In the genomic region with DNA sequence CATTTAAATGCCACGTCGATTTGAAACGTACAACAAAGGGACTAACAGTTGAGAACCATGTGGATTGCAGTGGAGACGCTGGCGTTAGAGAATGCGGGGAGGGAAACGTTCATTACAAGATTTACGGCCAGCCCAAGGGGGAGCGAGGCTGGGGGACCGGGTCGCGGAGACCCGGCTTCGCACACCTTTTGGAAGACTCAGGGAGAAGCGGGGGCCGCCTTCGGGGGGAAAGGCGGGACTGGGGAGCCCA, we compare ENCODE assay signal across 8 cellular contexts. TPM values are rescaled to one million over a fixed set of nuclear protein-coding genes. Genes with fewer than 3 reads are reported as not detected.
A peak's percentile ranks its signal among the peaks of the same experiment; 100 is the strongest.
DNase-seq lines count a peak whose midpoint lies in the region; ATAC-seq, FAIRE-seq and TF ChIP-seq lines count a peak whose summit lies in the region.

No MANE protein-coding gene starts in this region.

- H3K27me3 Mint-ChIP-seq in stimulated activated naive B cell treated with anti-CD40 and anti-IgM and Interleukin-4, amounts not matched to agents 10 μg/mL and 1 μg/mL and 100 μg/mL, for 72 hours = no peaks in the 10 kb centered on the region

- H3K4me3 Mint-ChIP-seq in stimulated activated naive B cell treated with anti-CD40 and anti-IgM and Interleukin-4, amounts not matched to agents 10 μg/mL and 1 μg/mL and 100 μg/mL, for 72 hours = peak overlapping the region; percentile 88 to 91

- DNase-seq in stimulated activated CD4-positive, alpha-beta T cell treated with anti-CD3 and anti-CD28 coated beads, Interleukin-12 subunit alpha, Interleukin-12 subunit beta, amount 100 ng/mL, for 4 hours = peak; percentile 50
- no peak for DNase-seq in stimulated activated CD4-positive, alpha-beta T cell treated with anti-CD3 and anti-CD28 coated beads, Interleukin-4, amount 100 ng/mL, for 1 hour
- DNase-seq in foreskin keratinocyte = no peak
- no peak for DNase-seq in stimulated activated naive B cell treated with anti-CD40 and anti-IgM and Interleukin-4, amounts not matched to agents 10 μg/mL and 1 μg/mL and 100 μg/mL, for 72 hours
- DNase-seq in D721Med (ENCODE audit: insufficient read length, low spot score) = no peak
- DNase-seq in COLO829 (ENCODE audit: low spot score) = no peak
- DNase-seq in NCI-H526 treated with DMSO at 0.1 percent for 48 hours (lab: John Stamatoyannopoulos, UW) = no peak

- H3K36me3 Mint-ChIP-seq in stimulated activated naive B cell treated with anti-CD40 and anti-IgM and Interleukin-4, amounts not matched to agents 10 μg/mL and 1 μg/mL and 100 μg/mL, for 72 hours = no peaks in the 10 kb centered on the region

- no peak for FAIRE-seq in D721Med (lab: Jason Lieb, UNC)

- H3K4me1 Mint-ChIP-seq in stimulated activated naive B cell treated with anti-CD40 and anti-IgM and Interleukin-4, amounts not matched to agents 10 μg/mL and 1 μg/mL and 100 μg/mL, for 72 hours = peaks cover 9 to 11% of the 10 kb centered on the region in 2 donors

- peak overlapping the region; percentile 76 for H3K4me3 ChIP-seq in WI38 (ENCODE audit: low read depth, low read length)

- peak overlapping the region; percentile 78 for H3K27ac ChIP-seq in foreskin keratinocyte

- TF ChIP-seq CTCF in WI38 (IDR thresholded peaks at IDR 0.05; ENCODE audit: low read depth, low read length) = no peak
- TF ChIP-seq CTCF in foreskin keratinocyte (conservative IDR thresholded peaks at IDR 0.05) = no peak
- no peak for TF ChIP-seq CTCF in D721Med (IDR thresholded peaks at IDR 0.05; ENCODE audit: insufficient read depth, missing control alignments)

- no peaks in the 10 kb centered on the region for H3K27me3 ChIP-seq in foreskin keratinocyte

- peaks cover 18% of the 10 kb centered on the region for H3K4me1 ChIP-seq in foreskin keratinocyte

- peak overlapping the region; percentile 97 for H3K27ac Mint-ChIP-seq in stimulated activated naive B cell treated with anti-CD40 and anti-IgM and Interleukin-4, amounts not matched to agents 10 μg/mL and 1 μg/mL and 100 μg/mL, for 72 hours

- ATAC-seq in foreskin keratinocyte = peak; percentile 19
- ATAC-seq in stimulated activated naive B cell treated with anti-CD40 and anti-IgM and Interleukin-4, amounts not matched to agents 10 μg/mL and 1 μg/mL and 100 μg/mL, for 72 hours (replicated peaks) = no peak

- H3K9me3 Mint-ChIP-seq in stimulated activated naive B cell treated with anti-CD40 and anti-IgM and Interleukin-4, amounts not matched to agents 10 μg/mL and 1 μg/mL and 100 μg/mL, for 72 hours = no peaks in the 10 kb centered on the region

RNA-seq across cellular contexts. Expression of a gene that starts 20.8 kb away (rescaled TPM):
- not detected in 2 replicates for total RNA-seq in foreskin keratinocyte
- polyA plus RNA-seq in foreskin keratinocyte = not detected in 2 replicates

RNA-seq across cellular contexts. Expression of a gene that starts 48.8 kb away (rescaled TPM):
- total RNA-seq in foreskin keratinocyte = not detected in 2 replicates
- not detected in 2 replicates for polyA plus RNA-seq in foreskin keratinocyte
